Comparison of ENCODE assay signal across 21 cellular contexts in the genomic region with DNA sequence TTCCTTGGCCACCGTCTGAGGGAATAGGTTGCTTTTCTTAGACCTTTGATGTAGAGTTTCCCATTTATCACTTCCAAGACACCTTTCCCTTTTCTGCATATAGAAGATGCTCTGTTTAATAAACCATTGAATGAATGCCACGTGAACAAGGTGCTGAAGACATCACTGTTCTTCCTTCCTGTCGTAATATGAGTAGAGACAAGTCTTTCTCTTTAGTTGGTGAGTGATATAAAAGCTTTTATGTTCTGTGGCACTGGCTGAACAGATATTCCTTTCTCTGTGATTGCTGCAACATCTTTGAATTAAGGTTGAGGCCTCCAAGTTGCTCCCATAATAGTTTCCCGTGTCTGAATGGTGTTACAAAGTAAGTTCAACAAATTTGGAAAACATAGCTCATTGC. TPM values are rescaled to one million over a fixed set of nuclear protein-coding genes. Genes with fewer than 3 reads are reported as not detected.
A peak's percentile ranks its signal among the peaks of the same experiment; 100 is the strongest.
DNase-seq lines count a peak whose midpoint lies in the region; ATAC-seq, FAIRE-seq and TF ChIP-seq lines count a peak whose summit lies in the region.
"Had no signal": no experiment of that assay in that cellular context is flagged by ENCODE, and none has a peak within 500 bp of the region (broad histone marks: within the 10 kb centered on the region; RNA-seq: fewer than 3 reads in every experiment).

No MANE protein-coding gene starts in this region.

- H2AFZ ChIP-seq in trophoblast cell (ENCODE audit: insufficient read depth, low read length, poor library complexity) = no peak overlapping the region

- peaks cover 3% of the 10 kb centered on the region for H3K36me3 ChIP-seq in CD4-positive, alpha-beta memory T cell (ENCODE audit: insufficient read depth, low read length)
- H3K36me3 ChIP-seq in naive thymus-derived CD4-positive, alpha-beta T cell (ENCODE audit: control insufficient read depth in 2 of 3, insufficient read depth in 3 of 3, low read length in 3 of 3) = no peaks in the 10 kb centered on the region
- no peaks in the 10 kb centered on the region for H3K36me3 ChIP-seq in trophoblast cell (ENCODE audit: control insufficient read depth in 1 of 2, insufficient read depth in 2 of 2, low read length in 2 of 2)
- H3K36me3 ChIP-seq: SJCRH30 had no signal

- peak overlapping the region; percentile 51 to 89 (median 77) for H3K27ac Mint-ChIP-seq in CD4-positive, alpha-beta memory T cell
- H3K27ac Mint-ChIP-seq in activated naive CD8-positive, alpha-beta T cell = peak overlapping the region; percentile 81
- H3K27ac Mint-ChIP-seq in naive thymus-derived CD4-positive, alpha-beta T cell = peak overlapping the region in 8 of 9 donors; percentile 4 to 78 (median 66)
- H3K27ac Mint-ChIP-seq: type B pancreatic cell had no signal

- peak overlapping the region in 7 of 8 donors; percentile 4 to 67 (median 64) for H3K4me3 Mint-ChIP-seq in CD4-positive, alpha-beta memory T cell
- H3K4me3 Mint-ChIP-seq in activated naive CD8-positive, alpha-beta T cell = peak overlapping the region; percentile 64
- peak overlapping the region in 9 of 10 donors; percentile 4 to 72 (median 43) for H3K4me3 Mint-ChIP-seq in naive thymus-derived CD4-positive, alpha-beta T cell
- H3K4me3 Mint-ChIP-seq: B cell, type B pancreatic cell had no signal

- peak; percentile 41 for FAIRE-seq in D721Med (lab: Jason Lieb, UNC)

- no peaks in the 10 kb centered on the region for H3K79me1 ChIP-seq in trophoblast cell (ENCODE audit: low read length)

- no peaks in the 10 kb centered on the region for H3K27me3 Mint-ChIP-seq in CD4-positive, alpha-beta memory T cell
- no peaks in the 10 kb centered on the region for H3K27me3 Mint-ChIP-seq in activated naive CD8-positive, alpha-beta T cell
- H3K27me3 Mint-ChIP-seq in naive thymus-derived CD4-positive, alpha-beta T cell = no peaks in the 10 kb centered on the region
- H3K27me3 Mint-ChIP-seq: B cell, type B pancreatic cell had no signal

- H3K4me3 ChIP-seq in CD4-positive, alpha-beta memory T cell (ENCODE audit: low read length in 2 of 2) = no peak overlapping the region
- no peak overlapping the region for H3K4me3 ChIP-seq in naive thymus-derived CD4-positive, alpha-beta T cell (ENCODE audit: low read length)
- H3K4me3 ChIP-seq in trophoblast cell (ENCODE audit: low read depth, low read length) = no peak overlapping the region
- H3K4me3 ChIP-seq: SJCRH30, skin epidermis had no signal

- peaks cover 11 to 43% of the 10 kb centered on the region in 2 donors for H3K36me3 Mint-ChIP-seq in CD4-positive, alpha-beta memory T cell
- peaks cover 2% of the 10 kb centered on the region for H3K36me3 Mint-ChIP-seq in activated naive CD8-positive, alpha-beta T cell
- peaks cover 0 to 23% (median 7%) of the 10 kb centered on the region in 5 donors for H3K36me3 Mint-ChIP-seq in naive thymus-derived CD4-positive, alpha-beta T cell
- H3K36me3 Mint-ChIP-seq: type B pancreatic cell had no signal

- no peak overlapping the region for H3K14ac ChIP-seq in trophoblast cell (ENCODE audit: low read length)

- H2AK5ac ChIP-seq in trophoblast cell (ENCODE audit: low read length) = no peak overlapping the region

- H4K91ac ChIP-seq in trophoblast cell (ENCODE audit: low read depth, low read length) = no peak overlapping the region

- H3K9ac ChIP-seq in trophoblast cell (ENCODE audit: low read length) = no peak overlapping the region

- TF ChIP-seq CTCF in D721Med (IDR thresholded peaks at IDR 0.05; ENCODE audit: insufficient read depth, missing control alignments) = no peak

- no peaks in the 10 kb centered on the region for H3K9me3 ChIP-seq in CD4-positive, alpha-beta memory T cell (ENCODE audit: control insufficient read depth in 1 of 2, low read length in 2 of 2)
- no peaks in the 10 kb centered on the region for H3K9me3 ChIP-seq in naive thymus-derived CD4-positive, alpha-beta T cell (ENCODE audit: control insufficient read depth in 2 of 3, low read length in 3 of 3)
- no peaks in the 10 kb centered on the region for H3K9me3 ChIP-seq in trophoblast cell (ENCODE audit: insufficient read depth, low read depth, low read length)
- H3K9me3 ChIP-seq: SJCRH30 had no signal

- no peak overlapping the region for H4K8ac ChIP-seq in trophoblast cell (ENCODE audit: low read depth, low read length)

- H4K12ac ChIP-seq in trophoblast cell (ENCODE audit: low read depth, low read length) = no peak overlapping the region

- peak overlapping the region; percentile 33 for H3K27ac ChIP-seq in CD4-positive, alpha-beta memory T cell (ENCODE audit: low read depth, low read length)
- H3K27ac ChIP-seq in naive thymus-derived CD4-positive, alpha-beta T cell (ENCODE audit: low read depth, low read length) = peak overlapping the region; percentile 23
- H3K27ac ChIP-seq in trophoblast cell (ENCODE audit: low read depth, low read length) = no peak overlapping the region
- H3K27ac ChIP-seq: epithelial cell of prostate, SJCRH30 had no signal

- no CpG with 5 or more reads among the region's 4 CpGs for WGBS in trophoblast cell (ENCODE audit: extremely low coverage, insufficient coverage, insufficient read length)

- H3K9me3 Mint-ChIP-seq in CD4-positive, alpha-beta memory T cell = no peaks in the 10 kb centered on the region
- peaks cover 3% of the 10 kb centered on the region for H3K9me3 Mint-ChIP-seq in activated naive CD8-positive, alpha-beta T cell (ENCODE audit: low read depth)
- peaks cover 0 to 6% (median 0%) of the 10 kb centered on the region in 11 donors for H3K9me3 Mint-ChIP-seq in naive thymus-derived CD4-positive, alpha-beta T cell
- H3K9me3 Mint-ChIP-seq: type B pancreatic cell had no signal

- no peak overlapping the region for H2BK5ac ChIP-seq in trophoblast cell (ENCODE audit: low read depth, low read length, poor library complexity)

- no peak overlapping the region for H3K23ac ChIP-seq in trophoblast cell (ENCODE audit: low read length)

- peak; percentile 51 for ATAC-seq in naive thymus-derived CD4-positive, alpha-beta T cell
- no peak for ATAC-seq in HG03175 (IDR thresholded peaks at IDR 0.05; ENCODE audit: unreplicated experiment)
- ATAC-seq in HG03571 (IDR thresholded peaks at IDR 0.05; ENCODE audit: unreplicated experiment) = no peak
- ATAC-seq: left lobe of liver had no signal

- DNase-seq in CD4-positive, alpha-beta memory T cell = peak in 2 of 5 donors; percentile 21 to 24
- DNase-seq in D721Med (ENCODE audit: insufficient read length, low spot score) (no peak), trophoblast cell (no peak), nucleus accumbens (lab: John Stamatoyannopoulos, UW) (no peak)
- peak in 5 of 9 donors; percentile 2 to 30 (median 17) for DNase-seq in naive thymus-derived CD4-positive, alpha-beta T cell
- DNase-seq: cortex of kidney, DMS153, foreskin melanocyte, NCI-H2029 treated with DMSO at 0.1 percent for 48 hours, NCI-H524 treated with DMSO at 0.1 percent for 48 hours, OCI-M1, SJCRH30, T1000 had no signal

- intact Hi-C loops in CD4-positive, alpha-beta memory T cell (cut with micrococcal nuclease) = no loop called here
- intact Hi-C loops in naive thymus-derived CD4-positive, alpha-beta T cell (cut with micrococcal nuclease) = loop anchor here (1.0 to 5.0 kb wide), 5 partner anchors 34 to 241 kb away; no protein-coding TSS in a partner anchor

- H3K4me1 ChIP-seq in CD4-positive, alpha-beta memory T cell (ENCODE audit: insufficient read depth, low read length) = peaks cover 93% of the 10 kb centered on the region
- H3K4me1 ChIP-seq in naive thymus-derived CD4-positive, alpha-beta T cell (ENCODE audit: control insufficient read depth in 2 of 2, insufficient read depth in 2 of 2, low read length in 2 of 2) = peaks cover 49 to 61% of the 10 kb centered on the region in 2 donors
- no peaks in the 10 kb centered on the region for H3K4me1 ChIP-seq in trophoblast cell (ENCODE audit: control insufficient read depth in 1 of 2, insufficient read depth in 2 of 2, low read length in 2 of 2)

- no peak overlapping the region for H2BK120ac ChIP-seq in trophoblast cell (ENCODE audit: insufficient read depth, low read length, poor library complexity)

- no peak overlapping the region for H3K18ac ChIP-seq in trophoblast cell (ENCODE audit: low read length)

- no peak overlapping the region for H3K4ac ChIP-seq in trophoblast cell (ENCODE audit: low read depth, low read length)

- no peak overlapping the region for H3K4me2 ChIP-seq in trophoblast cell (ENCODE audit: low read length)

- no peaks in the 10 kb centered on the region for H3K79me2 ChIP-seq in trophoblast cell (ENCODE audit: control insufficient read depth, insufficient read depth, low read length, poor library complexity)

- no peak overlapping the region for H2BK12ac ChIP-seq in trophoblast cell (ENCODE audit: low read length)

- H3K27me3 ChIP-seq in CD4-positive, alpha-beta memory T cell (ENCODE audit: insufficient read depth, low read length) = no peaks in the 10 kb centered on the region
- H3K27me3 ChIP-seq in naive thymus-derived CD4-positive, alpha-beta T cell (ENCODE audit: control insufficient read depth in 2 of 2, insufficient read depth in 2 of 2, low read length in 2 of 2) = no peaks in the 10 kb centered on the region
- no peaks in the 10 kb centered on the region for H3K27me3 ChIP-seq in trophoblast cell (ENCODE audit: insufficient read depth, low read length)
- H3K27me3 ChIP-seq: SJCRH30 had no signal

- POLR2A ChIA-PET in CD4-positive, alpha-beta memory T cell (lab: Charles Lee; ENCODE audit: partially characterized antibody) = interaction anchor here (1.0 to 1.6 kb wide), 7 partner anchors 9 to 227 kb away, joined by 3 to 6 read pairs (median 3); no protein-coding TSS in a partner anchor
- POLR2A ChIA-PET in naive thymus-derived CD4-positive, alpha-beta T cell (lab: Charles Lee) = interaction anchor here (0.6 to 1.1 kb wide), 3 partner anchors 10 to 53 kb away, joined by 3 to 4 read pairs (median 3); no protein-coding TSS in a partner anchor

- peaks cover 72 to 100% (median 83%) of the 10 kb centered on the region in 4 donors for H3K4me1 Mint-ChIP-seq in CD4-positive, alpha-beta memory T cell
- peaks cover 83% of the 10 kb centered on the region for H3K4me1 Mint-ChIP-seq in activated naive CD8-positive, alpha-beta T cell (ENCODE audit: low read depth)
- H3K4me1 Mint-ChIP-seq in naive thymus-derived CD4-positive, alpha-beta T cell = peaks cover 45 to 99% (median 94%) of the 10 kb centered on the region in 7 donors

- CTCF ChIA-PET in CD4-positive, alpha-beta memory T cell (lab: Charles Lee; ENCODE audit: partially characterized antibody) = interaction anchor here (0.6 to 1.5 kb wide), 5 partner anchors 10 to 43 kb away, joined by 3 to 5 read pairs (median 3); no protein-coding TSS in a partner anchor
- CTCF ChIA-PET in naive thymus-derived CD4-positive, alpha-beta T cell (lab: Charles Lee) = interaction anchor here (0.9 kb wide), 1 partner anchor 45 kb away, joined by 3 read pairs; no protein-coding TSS in a partner anchor

RNA-seq across cellular contexts. Expression of a gene that starts 38.7 kb away (rescaled TPM):
- total RNA-seq in CD4-positive, alpha-beta memory T cell = 100 to 1,000 TPM; 168 to 180 TPM
- polyA plus RNA-seq in CD4-positive, alpha-beta memory T cell = 100 to 1,000 TPM; 134 to 165 TPM
- total RNA-seq in naive thymus-derived CD4-positive, alpha-beta T cell = 10 to 100 TPM; 84.1 to 98.8 (median 91.4) TPM
- 10 to 100 TPM; 51.4 to 71.2 TPM for polyA plus RNA-seq in naive thymus-derived CD4-positive, alpha-beta T cell
- 8.6 and 8.8 TPM in 2 replicates for polyA plus RNA-seq in trophoblast cell (2013)

Comparison
In these comparisons a context has a peak if more than half of its experiments do, and no peak if none do; other contexts are left out.
1. DNase-seq: peak in naive thymus-derived CD4-positive, alpha-beta T cell (5 of 9); none in D721Med (single experiment), trophoblast cell (0 of 2) and nucleus accumbens (0 of 56).
2. Peak in every context shown above with its lines, with median percentiles within 50 percentile points of each other: H3K27ac Mint-ChIP-seq and H3K4me3 Mint-ChIP-seq.